Comparison of ENCODE assay signal across 9 cellular contexts in genomic region chr19:49475191-49475932, GRCh38. TPM values are rescaled to one million over a fixed set of nuclear protein-coding genes. Genes with fewer than 3 reads are reported as not detected.
A peak's percentile ranks its signal among the peaks of the same experiment; 100 is the strongest.
DNase-seq lines count a peak whose midpoint lies in the region; ATAC-seq and TF ChIP-seq lines count a peak whose summit lies in the region.
"Had no signal": no experiment of that assay in that cellular context is flagged by ENCODE, and none has a peak within 500 bp of the region (broad histone marks: within the 10 kb centered on the region; RNA-seq: fewer than 3 reads in every experiment).

No MANE protein-coding gene starts in this region.

- intact Hi-C loops in OCI-LY7 (cut with micrococcal nuclease; ENCODE audit: unreplicated experiment), result no loop called here
- intact Hi-C loops in esophagus muscularis mucosa (cut with DNase I), result no loop called here
- intact Hi-C loops in left lung (cut with DNase I), result no loop called here

- ATAC-seq in left lung, result no peak

- DNase-seq in GM10248 (ENCODE audit: extremely low spot score), result peak; percentile 19
- no peak for DNase-seq in OCI-LY7 (ENCODE audit: low spot score)
- no peak for DNase-seq in esophagus muscularis mucosa (ENCODE audit: extremely low spot score)
- DNase-seq in stimulated activated CD8-positive, alpha-beta memory T cell treated with anti-CD3 and anti-CD28 coated beads, Interleukin-4, amount 100 ng/mL, for 48 hours, result peak; percentile 45
- no peak for DNase-seq in left lung
- DNase-seq in germinal center (ENCODE audit: low spot score), result no peak
- no peak for DNase-seq in KBM-7
- DNase-seq: NCI-H2107 had no signal

- in situ Hi-C loops in KBM-7 (cut with MboI; ENCODE audit: low pct_unique_long_range_greater_than_20kb, low sequenced_read_pairs), result no loop called here

- no peaks in the 10 kb centered on the region for H3K79me2 ChIP-seq in OCI-LY7 (ENCODE audit: insufficient read depth, low read depth, low read length)

- no peak for TF ChIP-seq EP300 in esophagus muscularis mucosa (IDR thresholded peaks at IDR 0.05)

- H3K9me3 ChIP-seq in OCI-LY7 (ENCODE audit: low read length) (no peaks in the 10 kb centered on the region), esophagus muscularis mucosa (no peaks in the 10 kb centered on the region), left lung (no peaks in the 10 kb centered on the region)
- H3K9me3 ChIP-seq: SJCRH30 had no signal

- no peaks in the 10 kb centered on the region for H3K27me3 ChIP-seq in esophagus muscularis mucosa
- H3K27me3 ChIP-seq in left lung, result no peaks in the 10 kb centered on the region
- H3K27me3 ChIP-seq: SJCRH30 had no signal

- H3K4me2 ChIP-seq in OCI-LY7 (ENCODE audit: low read length), result peak overlapping the region; percentile 97

- CTCF ChIA-PET in GM10248 (lab: Yijun Ruan, JAX), result interaction anchor here (0.7 to 2.3 kb wide), 9 partner anchors 14 to 249 kb away, joined by 3 to 8 read pairs (median 4); partner anchors contain the start of gene PIH1D1
- CTCF ChIA-PET in OCI-LY7 (lab: Charles Lee; ENCODE audit: unreplicated experiment), result no interaction called here

- H3K9me2 ChIP-seq in OCI-LY7 (ENCODE audit: insufficient read depth, low read length), result no peaks in the 10 kb centered on the region

- H3K36me3 ChIP-seq in OCI-LY7 (ENCODE audit: insufficient read depth, low read length) (peaks cover 11% of the 10 kb centered on the region; the same call in 1 of the 2 replicates), esophagus muscularis mucosa (peaks cover 0 to 5% (median 2%) of the 10 kb centered on the region in 4 donors), left lung (peaks cover 0 to under 1% of the 10 kb centered on the region in 2 donors)
- H3K36me3 ChIP-seq: SJCRH30 had no signal

- H4K20me1 ChIP-seq in OCI-LY7 (ENCODE audit: insufficient read depth, low read length), result no peaks in the 10 kb centered on the region

- H2AFZ ChIP-seq in OCI-LY7 (ENCODE audit: low read length), result no peak overlapping the region

- no peak for TF ChIP-seq POLR2A in esophagus muscularis mucosa (IDR thresholded peaks at IDR 0.05; ENCODE audit: low read depth)

- TF ChIP-seq CTCF in GM10248 (IDR thresholded peaks at IDR 0.05; ENCODE audit: control extremely low read depth, extremely low read depth, low read depth, missing control alignments) (no peak), OCI-LY7 (conservative IDR thresholded peaks at IDR 0.05; ENCODE audit: low read length) (no peak), esophagus muscularis mucosa (IDR thresholded peaks at IDR 0.05) (no peak), left lung (IDR thresholded peaks at IDR 0.05) (no peak)

- WGBS in esophagus muscularis mucosa, result 75% methylated on average over 16 of the region's 16 CpGs

- POLR2A ChIA-PET in GM10248 (lab: Yijun Ruan, JAX) (interaction anchor here (0.6 to 1.0 kb wide), 4 partner anchors 19 to 204 kb away, joined by 3 to 4 read pairs (median 4); partner anchors contain the start of gene ALDH16A1), OCI-LY7 (lab: Charles Lee) (no interaction called here)

- H3K4me3 ChIP-seq in OCI-LY7 (ENCODE audit: low read depth, low read length, poor library complexity, severe bottlenecking) (peak overlapping the region; percentile 69), esophagus muscularis mucosa (peak overlapping the region in 3 of 4 donors; percentile 62 to 86 (median 68)), left lung (peak overlapping the region in 1 of 2 donors; percentile 58)

- H3K4me1 ChIP-seq in OCI-LY7 (ENCODE audit: insufficient read depth, low read length, poor library complexity, severe bottlenecking) (peaks cover 33% of the 10 kb centered on the region), esophagus muscularis mucosa (peaks cover 17 to 47% (median 38%) of the 10 kb centered on the region in 4 donors), left lung (peaks cover 0 to 23% of the 10 kb centered on the region in 2 donors)
- H3K4me1 ChIP-seq: SJCRH30 had no signal

- H3K27ac ChIP-seq in OCI-LY7 (ENCODE audit: low read depth, low read length, poor library complexity, severe bottlenecking) (peak overlapping the region; percentile 17), esophagus muscularis mucosa (replicated peaks in 1 of 4) (peak overlapping the region; percentile 82 to 87 (median 86)), left lung (no peak overlapping the region)
- H3K27ac ChIP-seq: SJCRH30 had no signal

- BruUV-seq in OCI-LY7 (replicated peaks; lab: Mats Ljungman, UMichigan), result no TSS peak

RNA-seq across cellular contexts. Expression of gene FLT3LG, which starts 1.3 kb away (rescaled TPM):
- 8.2 and 10.1 TPM in 2 replicates for total RNA-seq in OCI-LY7 (2014; rRNA removed; shearing (Covaris generic))
- total RNA-seq in OCI-LY7 (2022), result 8.4 and 11.7 TPM in 2 replicates
- 10 to 100 TPM in 2 of 4 donors, 1 to 10 TPM in 2; 5.5 to 11.5 (median 10.4) TPM for total RNA-seq in esophagus muscularis mucosa
- 10 to 100 TPM in 1 of 2 donors, 1 to 10 TPM in 1; 6.8 to 10.1 TPM for total RNA-seq in left lung

RNA-seq across cellular contexts. Expression of gene RPL13A, which starts 12.0 kb away (rescaled TPM):
- total RNA-seq in OCI-LY7 (2014; rRNA removed; shearing (Covaris generic)), result 6,720 and 8,461 TPM in 2 replicates
- 2,999 and 3,606 TPM in 2 replicates for total RNA-seq in OCI-LY7 (2022)
- 1,000 to 10,000 TPM; 1,843 to 3,096 (median 2,688) TPM for total RNA-seq in esophagus muscularis mucosa
- total RNA-seq in left lung, result 1,000 to 10,000 TPM; 1,924 to 2,053 TPM

RNA-seq across cellular contexts. Expression of gene RPS11, which starts 20.9 kb away (rescaled TPM):
- total RNA-seq in OCI-LY7 (2014; rRNA removed; shearing (Covaris generic)), result 6,180 and 6,539 TPM in 2 replicates
- total RNA-seq in OCI-LY7 (2022), result 2,366 and 2,673 TPM in 2 replicates
- 1,000 to 10,000 TPM; 1,719 to 5,089 (median 3,692) TPM for total RNA-seq in esophagus muscularis mucosa
- 1,000 to 10,000 TPM; 1,463 to 1,657 TPM for total RNA-seq in left lung

RNA-seq across cellular contexts. Expression of gene ALDH16A1, which starts 22.3 kb away (rescaled TPM):
- 39.5 and 55.4 TPM in 2 replicates for total RNA-seq in OCI-LY7 (2014; rRNA removed; shearing (Covaris generic))
- total RNA-seq in OCI-LY7 (2022), result 26.0 and 30.6 TPM in 2 replicates
- 10 to 100 TPM; 22.1 to 29.1 (median 26.2) TPM for total RNA-seq in esophagus muscularis mucosa
- total RNA-seq in left lung, result 10 to 100 TPM; 29.3 to 54.2 TPM

RNA-seq across cellular contexts. Expression of gene PIH1D1, which starts 23.7 kb away (rescaled TPM):
- total RNA-seq in OCI-LY7 (2014; rRNA removed; shearing (Covaris generic)), result 114 and 117 TPM in 2 replicates
- total RNA-seq in OCI-LY7 (2022), result 93.2 and 95.5 TPM in 2 replicates
- total RNA-seq in esophagus muscularis mucosa, result 10 to 100 TPM; 73.6 to 84.0 (median 78.4) TPM
- total RNA-seq in left lung, result 10 to 100 TPM; 54.4 to 78.5 TPM

Comparison
In these comparisons a context has a peak if more than half of its experiments do, and no peak if none do; other contexts are left out.
1. DNase-seq: peak in GM10248 (single experiment) and stimulated activated CD8-positive, alpha-beta memory T cell treated with anti-CD3 and anti-CD28 coated beads, Interleukin-4, amount 100 ng/mL, for 48 hours (single experiment); none in OCI-LY7 (single experiment), esophagus muscularis mucosa (single experiment), left lung (0 of 2), germinal center (single experiment) and KBM-7 (single experiment).
2. H3K27ac ChIP-seq: peak in OCI-LY7 (single experiment) and esophagus muscularis mucosa (4 of 4); none in left lung (0 of 2).